Comparison of ENCODE assay signal across 14 cellular contexts in the genomic region with DNA sequence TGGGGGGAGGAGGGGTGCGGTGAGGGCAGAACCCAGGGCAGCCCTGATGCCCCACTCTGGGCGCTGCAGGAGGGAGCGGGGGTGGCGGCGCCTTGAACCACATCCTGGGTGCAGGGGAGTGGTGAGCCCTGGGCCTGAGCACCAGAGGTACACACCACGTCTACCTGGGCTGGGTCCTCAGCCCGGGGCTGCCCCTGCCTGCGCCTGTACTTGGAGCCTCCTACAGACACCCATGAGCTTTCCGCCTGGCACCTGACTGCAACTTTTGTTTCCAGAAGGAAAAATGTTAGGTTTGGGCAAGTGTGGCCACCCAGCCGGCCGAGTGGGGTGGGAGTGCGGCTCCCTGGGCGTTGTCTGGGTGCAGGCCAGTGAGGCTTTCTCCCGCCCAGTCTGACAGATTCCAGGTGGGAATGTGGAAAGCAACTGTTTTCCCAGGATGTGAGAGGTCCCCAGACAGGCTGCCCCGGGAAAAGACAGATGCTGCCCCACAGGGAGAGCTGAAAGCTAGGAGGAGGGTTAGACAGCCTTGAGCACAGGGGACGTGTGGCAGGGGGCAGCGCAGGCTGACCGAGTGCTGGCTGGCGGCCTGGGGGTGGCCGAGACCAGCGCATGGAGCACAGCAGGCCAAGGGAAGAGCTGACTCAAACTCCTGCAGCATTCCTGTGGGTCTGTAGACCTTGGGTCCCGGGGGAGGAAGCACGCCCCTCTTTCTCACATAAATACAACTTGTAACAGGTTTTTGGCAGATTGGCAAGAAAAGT. TPM values are rescaled to one million over a fixed set of nuclear protein-coding genes. Genes with fewer than 3 reads are reported as not detected.
DNase-seq lines count a peak whose midpoint lies in the region; ATAC-seq lines count a peak whose summit lies in the region.
"Had no signal": no experiment of that assay in that cellular context is flagged by ENCODE, and none has a peak within 500 bp of the region (broad histone marks: within the 10 kb centered on the region; RNA-seq: fewer than 3 reads in every experiment).

No MANE protein-coding gene starts in this region.

- H3K27ac Mint-ChIP-seq in activated naive CD8-positive, alpha-beta T cell treated with anti-CD3 and anti-CD28 coated beads, Interleukin-2, amount 50 U/mL, for 24 hours = no peak overlapping the region
- H3K27ac Mint-ChIP-seq in T-helper 2 cell treated with Interferon-gamma antibody and Interleukin-4, amounts not matched to agents 5 μg/mL and 100 μg/mL, for 36 hours = no peak overlapping the region
- H3K27ac Mint-ChIP-seq: CD8-positive, alpha-beta T cell had no signal

- intact Hi-C loops in cardiac septum (cut with DNase I) = loop anchor here (5.0 to 10.0 kb wide), 2 partner anchors 63 to 94 kb away; no protein-coding TSS in a partner anchor
- intact Hi-C loops in left ventricle myocardium superior (cut with micrococcal nuclease) = no loop called here

- peaks cover 4% of the 10 kb centered on the region for H3K4me1 Mint-ChIP-seq in activated naive CD8-positive, alpha-beta T cell treated with anti-CD3 and anti-CD28 coated beads, Interleukin-2, amount 50 U/mL, for 24 hours
- no peaks in the 10 kb centered on the region for H3K4me1 Mint-ChIP-seq in T-helper 2 cell treated with Interferon-gamma antibody and Interleukin-4, amounts not matched to agents 5 μg/mL and 100 μg/mL, for 36 hours (ENCODE audit: low read depth)

- H3K36me3 Mint-ChIP-seq in activated naive CD8-positive, alpha-beta T cell treated with anti-CD3 and anti-CD28 coated beads, Interleukin-2, amount 50 U/mL, for 24 hours (ENCODE audit: low read depth) = no peaks in the 10 kb centered on the region
- no peaks in the 10 kb centered on the region for H3K36me3 Mint-ChIP-seq in T-helper 2 cell treated with Interferon-gamma antibody and Interleukin-4, amounts not matched to agents 5 μg/mL and 100 μg/mL, for 36 hours (ENCODE audit: low read depth)

- DNase-seq in cardiac septum (ENCODE audit: low spot score) = peak; percentile 51
- DNase-seq in left ventricle myocardium superior = no peak
- DNase-seq in activated naive CD8-positive, alpha-beta T cell treated with anti-CD3 and anti-CD28 coated beads, Interleukin-2, amount 50 U/mL, for 24 hours = no peak
- peak; percentile 49 for DNase-seq in left kidney (ENCODE audit: low read depth, low spot score)
- DNase-seq in dedifferentiated amniotic fluid mesenchymal stem cell (ENCODE audit: extremely low spot score) = no peak
- no peak for DNase-seq in T-helper 2 cell treated with Interferon-gamma antibody and Interleukin-4, amounts not matched to agents 5 μg/mL and 100 μg/mL, for 36 hours (ENCODE audit: low spot score)
- DNase-seq: activated CD4-positive, alpha-beta T cell treated with anti-CD3 and anti-CD28 coated beads for 4 hours; CD8-positive, alpha-beta T cell; mucosa of descending colon; NCI-H1417; substantia nigra had no signal

- H3K27me3 Mint-ChIP-seq in activated naive CD8-positive, alpha-beta T cell treated with anti-CD3 and anti-CD28 coated beads, Interleukin-2, amount 50 U/mL, for 24 hours = no peaks in the 10 kb centered on the region
- no peaks in the 10 kb centered on the region for H3K27me3 Mint-ChIP-seq in T-helper 2 cell treated with Interferon-gamma antibody and Interleukin-4, amounts not matched to agents 5 μg/mL and 100 μg/mL, for 36 hours (ENCODE audit: low read depth)

- no peak overlapping the region for H3K4me3 Mint-ChIP-seq in activated naive CD8-positive, alpha-beta T cell treated with anti-CD3 and anti-CD28 coated beads, Interleukin-2, amount 50 U/mL, for 24 hours
- no peak overlapping the region for H3K4me3 Mint-ChIP-seq in T-helper 2 cell treated with Interferon-gamma antibody and Interleukin-4, amounts not matched to agents 5 μg/mL and 100 μg/mL, for 36 hours
- H3K4me3 Mint-ChIP-seq: CD8-positive, alpha-beta T cell had no signal

- ATAC-seq in left ventricle myocardium superior (no peak), GM21619 (IDR thresholded peaks at IDR 0.05; ENCODE audit: unreplicated experiment) (no peak), GM18511 (IDR thresholded peaks at IDR 0.05; ENCODE audit: unreplicated experiment) (no peak)
- ATAC-seq in activated naive CD8-positive, alpha-beta T cell treated with anti-CD3 and anti-CD28 coated beads, Interleukin-2, amount 50 U/mL, for 24 hours = peak; percentile 43
- ATAC-seq: CD8-positive, alpha-beta T cell; gastroesophageal sphincter; mucosa of descending colon had no signal

- no peaks in the 10 kb centered on the region for H3K9me3 Mint-ChIP-seq in activated naive CD8-positive, alpha-beta T cell treated with anti-CD3 and anti-CD28 coated beads, Interleukin-2, amount 50 U/mL, for 24 hours
- H3K9me3 Mint-ChIP-seq in T-helper 2 cell treated with Interferon-gamma antibody and Interleukin-4, amounts not matched to agents 5 μg/mL and 100 μg/mL, for 36 hours = no peaks in the 10 kb centered on the region
- H3K9me3 Mint-ChIP-seq: CD8-positive, alpha-beta T cell had no signal

RNA-seq across cellular contexts. Expression of a gene that starts 44.1 kb away (rescaled TPM):
- total RNA-seq in cardiac septum (2.0 TPM), left ventricle myocardium superior (3.4 TPM)

RNA-seq across cellular contexts. Expression of a gene that starts 44.1 kb away (rescaled TPM):
- total RNA-seq in cardiac septum (6.3 TPM), left ventricle myocardium superior (8.0 TPM)

RNA-seq across cellular contexts. Expression of a gene that starts 50.0 kb away (rescaled TPM):
- 0.48 TPM for total RNA-seq in cardiac septum
- total RNA-seq in left ventricle myocardium superior = 3.6 TPM
- total RNA-seq: CD8-positive, alpha-beta T cell had no signal

Comparison
In these comparisons a context has a peak if more than half of its experiments do, and no peak if none do; other contexts are left out.
1. DNase-seq: peak in cardiac septum (single experiment) and left kidney (single experiment); none in left ventricle myocardium superior (single experiment), activated naive CD8-positive, alpha-beta T cell treated with anti-CD3 and anti-CD28 coated beads, Interleukin-2, amount 50 U/mL, for 24 hours (single experiment), dedifferentiated amniotic fluid mesenchymal stem cell (single experiment) and T-helper 2 cell treated with Interferon-gamma antibody and Interleukin-4, amounts not matched to agents 5 μg/mL and 100 μg/mL, for 36 hours (single experiment).